ENCODE assay signal across 16 cellular contexts in the genomic region with DNA sequence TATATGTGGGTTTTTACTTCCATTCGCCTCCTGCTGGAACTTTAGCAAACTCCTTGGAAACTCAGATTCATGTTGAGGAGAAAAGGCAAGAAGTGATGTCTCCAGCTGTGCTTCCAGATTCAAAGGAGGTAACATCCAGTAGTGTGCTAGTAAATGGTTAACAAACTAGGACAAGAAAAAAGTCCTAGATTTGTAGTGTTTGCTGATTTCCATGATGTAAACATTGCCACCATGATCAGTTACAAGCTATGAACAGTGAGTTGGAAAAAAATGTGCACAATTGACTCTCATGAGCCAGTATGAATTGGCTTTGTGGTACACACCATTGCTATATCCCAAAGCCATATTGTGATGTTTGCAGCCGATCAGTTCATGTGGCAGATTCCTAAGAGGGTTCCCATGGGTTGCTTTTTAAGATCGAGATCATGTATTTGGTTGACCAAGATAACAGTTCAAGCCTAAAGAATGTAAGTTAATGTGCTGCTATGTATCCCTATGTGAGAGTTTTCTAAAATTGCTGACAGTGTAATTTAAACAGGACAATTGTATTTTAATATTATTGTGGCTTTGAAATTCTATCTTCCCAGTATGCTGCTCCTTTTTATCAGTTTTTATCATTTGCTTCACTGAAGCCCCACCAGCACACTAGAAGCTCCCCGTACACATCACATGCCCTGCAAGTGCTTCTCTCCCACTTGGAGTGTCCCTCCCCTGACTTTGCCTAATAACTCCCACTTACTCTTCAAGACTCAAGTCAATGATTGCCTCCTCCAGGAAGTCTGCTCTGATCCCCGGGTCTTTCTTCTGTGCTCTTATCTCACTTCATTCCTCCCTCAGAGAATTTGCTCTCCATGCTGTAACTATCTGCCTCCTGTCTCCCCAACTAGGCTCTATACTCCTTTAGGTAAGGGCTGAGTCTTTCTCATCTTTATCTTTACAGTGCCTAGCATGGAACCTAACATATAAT.
DNase-seq lines count a peak whose midpoint lies in the region; ATAC-seq and TF ChIP-seq lines count a peak whose summit lies in the region.
"Had no signal": no experiment of that assay in that cellular context is flagged by ENCODE, and none has a peak within 500 bp of the region (broad histone marks: within the 10 kb centered on the region; RNA-seq: fewer than 3 reads in every experiment).

No MANE protein-coding gene starts in this region.

- H3K9me2 ChIP-seq in GM23338 (ENCODE audit: insufficient read depth), result no peaks in the 10 kb centered on the region

- H3K36me3 Mint-ChIP-seq in GM23338 (ENCODE audit: low read depth) (no peaks in the 10 kb centered on the region; the same call in 1 of the 3 replicates), endodermal cell (ENCODE audit: low read depth) (peaks cover 12% of the 10 kb centered on the region), nephron progenitor cell (ENCODE audit: low read depth) (peaks cover 24% of the 10 kb centered on the region)

- H4K91ac ChIP-seq in mesenchymal stem cell (ENCODE audit: low read length), result no peak overlapping the region

- H2AK5ac ChIP-seq in mesenchymal stem cell (ENCODE audit: low read length, severe bottlenecking), result no peak overlapping the region

- POLR2A ChIA-PET in AG04450 (lab: Yijun Ruan, JAX), result no interaction called here

- CTCF ChIA-PET in AG04450 (lab: Charles Lee), result no interaction called here

- no peaks in the 10 kb centered on the region for H3K4me1 ChIP-seq in GM23338 (ENCODE audit: insufficient read depth)
- peaks cover 2% of the 10 kb centered on the region for H3K4me1 ChIP-seq in endodermal cell (ENCODE audit: control insufficient read depth, insufficient read depth, low read length)
- peaks cover 4% of the 10 kb centered on the region for H3K4me1 ChIP-seq in mesenchymal stem cell (ENCODE audit: control insufficient read depth, insufficient read depth, low read depth, low read length)

- H3K27ac ChIP-seq in AG04450 (ENCODE audit: low read depth, low read length), result no peak overlapping the region
- H3K27ac ChIP-seq in GM23338 (ENCODE audit: low read depth), result no peak overlapping the region
- no peak overlapping the region for H3K27ac ChIP-seq in endodermal cell (ENCODE audit: low read depth, low read length)
- no peak overlapping the region for H3K27ac ChIP-seq in mesenchymal stem cell (ENCODE audit: low read length, poor library complexity, severe bottlenecking)
- H3K27ac ChIP-seq: KMS-11, SK-N-MC had no signal

- no peak overlapping the region for H3K9ac ChIP-seq in endodermal cell (ENCODE audit: extremely low read depth, low read length, poor library complexity, severe bottlenecking)
- no peak overlapping the region for H3K9ac ChIP-seq in mesenchymal stem cell (ENCODE audit: low read length)
- H3K9ac ChIP-seq: KMS-11 had no signal

- no peak overlapping the region for H2BK5ac ChIP-seq in mesenchymal stem cell (ENCODE audit: low read depth, low read length, poor library complexity, severe bottlenecking)

- WGBS in endodermal cell (ENCODE audit: insufficient coverage in 1 of 2, insufficient read length in 1 of 2), 2 experiments, result 90 to 92% methylated on average over 4 to 5 of the region's 5 CpGs
- 91% methylated on average over 5 of the region's 5 CpGs for WGBS in mesenchymal stem cell

- no peak for ATAC-seq in GM23338
- ATAC-seq: HCT116, Panc1 had no signal

- H4K20me1 ChIP-seq in GM23338 (replicated peaks; ENCODE audit: insufficient read depth), result no peaks in the 10 kb centered on the region

- H3K14ac ChIP-seq in mesenchymal stem cell (ENCODE audit: low read length in 2 of 2), result no peak overlapping the region

- H3K4ac ChIP-seq in mesenchymal stem cell (ENCODE audit: low read depth in 1 of 2, low read length in 2 of 2), result no peak overlapping the region

- H3K9me3 Mint-ChIP-seq in GM23338 (no peaks in the 10 kb centered on the region), endodermal cell (no peaks in the 10 kb centered on the region), nephron progenitor cell (no peaks in the 10 kb centered on the region)

- H4K8ac ChIP-seq in mesenchymal stem cell (ENCODE audit: low read length), result no peak overlapping the region

- no peaks in the 10 kb centered on the region for H3K4me1 Mint-ChIP-seq in GM23338
- H3K4me1 Mint-ChIP-seq in endodermal cell, result peaks cover 20% of the 10 kb centered on the region
- H3K4me1 Mint-ChIP-seq in nephron progenitor cell, result no peaks in the 10 kb centered on the region

- TF ChIP-seq CTCF in AG04450 (IDR thresholded peaks at IDR 0.05; ENCODE audit: low read depth, low read length) (0 out of 2 replicates have a peak, but pooled peaks have one; percentile 22), GM23338 (conservative IDR thresholded peaks at IDR 0.05; ENCODE audit: low read depth in 2 of 2) (peak; percentile 19 to 27; a peak in 2 of 4 replicates), endodermal cell (conservative IDR thresholded peaks at IDR 0.05) (peak; percentile 53), nephron progenitor cell (IDR thresholded peaks at IDR 0.05) (no peak)

- H3K4me2 ChIP-seq in GM23338, result no peak overlapping the region
- no peak overlapping the region for H3K4me2 ChIP-seq in mesenchymal stem cell (ENCODE audit: low read length, poor library complexity, severe bottlenecking)
- H3K4me2 ChIP-seq: KMS-11 had no signal

- H3K18ac ChIP-seq in mesenchymal stem cell (ENCODE audit: low read depth in 1 of 2, low read length in 2 of 2), result no peak overlapping the region

- no peak overlapping the region for H3K23ac ChIP-seq in mesenchymal stem cell (ENCODE audit: low read length in 2 of 2)

- H3K79me1 ChIP-seq in mesenchymal stem cell (replicated peaks; ENCODE audit: low read length, poor library complexity, severe bottlenecking), result no peaks in the 10 kb centered on the region

- H3K36me3 ChIP-seq in GM23338 (ENCODE audit: insufficient read depth), result peaks cover 3% of the 10 kb centered on the region; the same call in 1 of the 2 replicates
- H3K36me3 ChIP-seq in endodermal cell (ENCODE audit: control insufficient read depth, insufficient read depth, low read length), result peaks cover 6% of the 10 kb centered on the region
- H3K36me3 ChIP-seq in mesenchymal stem cell (ENCODE audit: control insufficient read depth in 1 of 2, insufficient read depth in 2 of 2, low read depth in 1 of 2, low read length in 2 of 2), result peaks cover 0 to 11% of the 10 kb centered on the region in 2 experiments

- H3K9me3 ChIP-seq in AG04450 (ENCODE audit: control insufficient read depth, insufficient read depth, low read length), result no peaks in the 10 kb centered on the region
- H3K9me3 ChIP-seq in endodermal cell (ENCODE audit: control insufficient read depth, low read length), result no peaks in the 10 kb centered on the region
- H3K9me3 ChIP-seq in mesenchymal stem cell (ENCODE audit: control insufficient read depth, low read length), result no peaks in the 10 kb centered on the region

- H3K79me2 ChIP-seq in GM23338 (replicated peaks; ENCODE audit: insufficient read depth), result no peaks in the 10 kb centered on the region

- no peak for DNase-seq in AG04450 (ENCODE audit: low read depth, low spot score)
- DNase-seq in GM23338 (ENCODE audit: low spot score), result peak; percentile 21
- DNase-seq in endodermal cell, result no peak
- DNase-seq in nephron progenitor cell, result no peak
- no peak for DNase-seq in cortex of kidney (lab: John Stamatoyannopoulos, UW)
- no peak for DNase-seq in hypothalamus (lab: John Stamatoyannopoulos, UW)
- no peak for DNase-seq in mesenchymal stem cell
- no peak for DNase-seq in AG08395 (ENCODE audit: low spot score)
- DNase-seq: DMS79, NCI-H1048, NCI-H1436 treated with DMSO at 0.1 percent for 48 hours, NCI-H2029 treated with DMSO at 0.1 percent for 48 hours had no signal

- H2BK120ac ChIP-seq in mesenchymal stem cell (ENCODE audit: low read depth, low read length), result no peak overlapping the region

- no peak overlapping the region for H3K27ac Mint-ChIP-seq in GM23338
- H3K27ac Mint-ChIP-seq in endodermal cell, result no peak overlapping the region
- H3K27ac Mint-ChIP-seq in nephron progenitor cell, result peak overlapping the region; percentile 68

- no peak overlapping the region for H2BK15ac ChIP-seq in mesenchymal stem cell (ENCODE audit: low read depth, poor library complexity, severe bottlenecking)

- no peak overlapping the region for H3K4me3 ChIP-seq in AG04450 (ENCODE audit: low read depth, low read length)
- no peak overlapping the region for H3K4me3 ChIP-seq in GM23338
- H3K4me3 ChIP-seq in endodermal cell (ENCODE audit: low read length), result no peak overlapping the region
- no peak overlapping the region for H3K4me3 ChIP-seq in mesenchymal stem cell (ENCODE audit: insufficient read depth in 1 of 2, low read depth in 1 of 2, low read length in 2 of 2)
- H3K4me3 ChIP-seq: SK-N-MC had no signal

- H2AFZ ChIP-seq in GM23338 (no peak overlapping the region), mesenchymal stem cell (ENCODE audit: low read depth, low read length) (no peak overlapping the region)

- no peaks in the 10 kb centered on the region for H3F3A ChIP-seq in GM23338 (replicated peaks; ENCODE audit: low read depth)

- no peaks in the 10 kb centered on the region for H3K27me3 ChIP-seq in AG04450 (ENCODE audit: control insufficient read depth, insufficient read depth, low read length)
- H3K27me3 ChIP-seq in GM23338 (ENCODE audit: insufficient read depth), result no peaks in the 10 kb centered on the region
- no peaks in the 10 kb centered on the region for H3K27me3 ChIP-seq in endodermal cell (ENCODE audit: control insufficient read depth, insufficient read depth, low read length, poor library complexity, severe bottlenecking)
- no peaks in the 10 kb centered on the region for H3K27me3 ChIP-seq in mesenchymal stem cell (ENCODE audit: control insufficient read depth in 1 of 2, insufficient read depth in 1 of 2, low read length in 2 of 2)

- no peak overlapping the region for H2BK12ac ChIP-seq in mesenchymal stem cell (ENCODE audit: low read length in 2 of 2)

- H3K4me3 Mint-ChIP-seq in GM23338, result no peak overlapping the region
- H3K4me3 Mint-ChIP-seq in endodermal cell, result no peak overlapping the region
- H3K4me3 Mint-ChIP-seq in nephron progenitor cell, result no peak overlapping the region

- H3K27me3 Mint-ChIP-seq in GM23338 (ENCODE audit: insufficient read depth, low read depth, poor library complexity), result no peaks in the 10 kb centered on the region
- H3K27me3 Mint-ChIP-seq in endodermal cell (ENCODE audit: insufficient read depth), result no peaks in the 10 kb centered on the region
- H3K27me3 Mint-ChIP-seq in nephron progenitor cell (ENCODE audit: low read depth, poor library complexity), result no peaks in the 10 kb centered on the region

TF ChIP-seq in GM23338, 12 proteins besides CTCF, POLR2A, EP300 and RAD21 (continues in another document):
- TF ChIP-seq ZNF114 (CRISPR knock-in tag; IDR thresholded peaks at IDR 0.05) (no peak), CREB1 (CRISPR knock-in tag; IDR thresholded peaks at IDR 0.05; ENCODE audit: low read depth) (no peak), EZH2phosphoT487 (IDR thresholded peaks at IDR 0.05; ENCODE audit: unreplicated experiment) (no peak), POLR2AphosphoS5 (IDR thresholded peaks at IDR 0.05; ENCODE audit: low read depth) (no peak), JUNB (IDR thresholded peaks at IDR 0.05; ENCODE audit: unreplicated experiment) (no peak)
